In genomic region chr7:75442465-75443111, GRCh38 we compare ENCODE assay signal across 8 cellular contexts. TPM values are rescaled to one million over a fixed set of nuclear protein-coding genes. Genes with fewer than 3 reads are reported as not detected.
DNase-seq lines count a peak whose midpoint lies in the region; ATAC-seq and TF ChIP-seq lines count a peak whose summit lies in the region.
"Not testable (repeated sequence)": the region's sequence is repeated elsewhere in the genome, so short reads cannot be mapped to it uniquely, and the experiment has no call there.

No MANE protein-coding gene starts in this region.

- peaks cover 21% of the 10 kb centered on the region for H3K36me3 ChIP-seq in Karpas-422 (ENCODE audit: insufficient read depth, low read length)
- H3K36me3 ChIP-seq in aorta (ENCODE audit: control insufficient read depth in 1 of 2, insufficient read depth in 2 of 2, low read length in 1 of 2): not testable (repeated sequence)

- intact Hi-C loops in MCF 10A (cut with micrococcal nuclease); left ventricle myocardium superior (cut with micrococcal nuclease); aorta (cut with DNase I): not testable (repeated sequence)

- H3K9me2 ChIP-seq in Karpas-422 (replicated peaks; ENCODE audit: insufficient read depth, low read length): not testable (repeated sequence)

- peak overlapping the region; percentile 73 for H3K4me3 Mint-ChIP-seq in MCF 10A (ENCODE audit: unreplicated experiment)

- H3K4me2 ChIP-seq in Karpas-422 (ENCODE audit: low read depth, low read length, poor library complexity, severe bottlenecking): peak overlapping the region; percentile 55

- POLR2A ChIA-PET in MCF 10A (lab: Yijun Ruan, JAX): not testable (repeated sequence)

- not testable (repeated sequence) for H3K9me3 Mint-ChIP-seq in MCF 10A (ENCODE audit: unreplicated experiment)

- not testable (repeated sequence) for BruUV-seq in MCF 10A (replicated peaks; lab: Mats Ljungman, UMichigan)

- peak overlapping the region; percentile 88 for H3K27ac Mint-ChIP-seq in MCF 10A (ENCODE audit: low read depth, unreplicated experiment)

- peak overlapping the region; percentile 62; the same call in 1 of the 2 replicates for H3K4me3 ChIP-seq in Karpas-422 (ENCODE audit: low read length)
- H3K4me3 ChIP-seq in WI38 (ENCODE audit: low read depth, low read length): peak overlapping the region; percentile 59
- H3K4me3 ChIP-seq in aorta (ENCODE audit: low read length in 2 of 2): peak overlapping the region; percentile 20 to 54

- H3K9me3 ChIP-seq in Karpas-422 (ENCODE audit: low read length); aorta (ENCODE audit: control insufficient read depth, low read length): not testable (repeated sequence)

- not testable (repeated sequence) for H3K27ac ChIP-seq in Karpas-422 (ENCODE audit: low read length)
- H3K27ac ChIP-seq in aorta (ENCODE audit: low read depth in 1 of 2, low read length in 2 of 2): peak overlapping the region in 1 of 2 donors; percentile 84

- H4K20me1 ChIP-seq in Karpas-422 (ENCODE audit: insufficient read depth, low read depth, low read length): not testable (repeated sequence)

- H3K4me1 ChIP-seq in Karpas-422 (ENCODE audit: low read length); aorta (ENCODE audit: control insufficient read depth in 1 of 2, insufficient read depth in 2 of 2, low read length in 2 of 2): not testable (repeated sequence)

- peak; percentile 75 for ATAC-seq in GM18858 (IDR thresholded peaks at IDR 0.05; ENCODE audit: unreplicated experiment)
- peak; percentile 88 for ATAC-seq in HG02642 (IDR thresholded peaks at IDR 0.05; ENCODE audit: poor library complexity, unreplicated experiment)
- peak; percentile 99 for ATAC-seq in left ventricle myocardium superior
- ATAC-seq in omental fat pad (ENCODE audit: low FRiP score): peak; percentile 94
- ATAC-seq in aorta (ENCODE audit: low FRiP score): peak; percentile 97

- H3K9ac ChIP-seq in Karpas-422 (ENCODE audit: low read length): peak overlapping the region; percentile 63

- not testable (repeated sequence) for H3K27me3 ChIP-seq in Karpas-422 (ENCODE audit: low read length); aorta (ENCODE audit: control insufficient read depth in 1 of 2, insufficient read depth in 2 of 2, low read length in 1 of 2)

- TF ChIP-seq CTCF in WI38 (IDR thresholded peaks at IDR 0.05; ENCODE audit: low read depth, low read length); MCF 10A (IDR thresholded peaks at IDR 0.05; ENCODE audit: unreplicated experiment); omental fat pad (IDR thresholded peaks at IDR 0.05): not testable (repeated sequence)

- peak; percentile 39 for DNase-seq in Karpas-422
- peak; percentile 17 for DNase-seq in MCF 10A (ENCODE audit: unreplicated experiment)
- DNase-seq in left ventricle myocardium superior; omental fat pad (ENCODE audit: low spot score); aorta: not testable (repeated sequence)

- H3K27me3 Mint-ChIP-seq in MCF 10A (ENCODE audit: insufficient read depth, unreplicated experiment): not testable (repeated sequence)

- peaks cover 40% of the 10 kb centered on the region for H3K36me3 Mint-ChIP-seq in MCF 10A (ENCODE audit: insufficient read depth, unreplicated experiment)

- not testable (repeated sequence) for H3K4me1 Mint-ChIP-seq in MCF 10A (ENCODE audit: insufficient read depth, unreplicated experiment)

- H2AFZ ChIP-seq in Karpas-422 (ENCODE audit: low read length): not testable (repeated sequence)

- CTCF ChIA-PET in MCF 10A (lab: Yijun Ruan, JAX): not testable (repeated sequence)

- 1% methylated on average over 31 to 49 of the region's 76 CpGs for WGBS in aorta, 2 donors

- not testable (repeated sequence) for H3K79me2 ChIP-seq in Karpas-422 (ENCODE audit: low read length)

RNA-seq across cellular contexts. Expression of gene POM121C, which starts 43.5 kb away (rescaled TPM):
- total RNA-seq in Karpas-422 (2014; rRNA removed; shearing (Covaris generic); ENCODE audit: low replicate concordance): 28.0 and 46.1 TPM in 2 replicates
- total RNA-seq in MCF 10A (2022): 41.5 and 42.3 TPM in 2 replicates
- total RNA-seq in left ventricle myocardium superior: 22.3 TPM
- 10 to 100 TPM; 15.0 to 35.1 (median 18.0) TPM for total RNA-seq in omental fat pad
- 10 to 100 TPM; 38.2 to 40.3 TPM for total RNA-seq in aorta
- 10 to 100 TPM in 1 of 2 donors, 1 to 10 TPM in 1; 5.3 to 13.2 TPM for polyA plus RNA-seq in aorta

RNA-seq across cellular contexts. Expression of gene TRIM73, which starts 47.2 kb away (rescaled TPM):
- total RNA-seq in Karpas-422 (2014; rRNA removed; shearing (Covaris generic); ENCODE audit: low replicate concordance): 0.22 and 2.2 TPM in 2 replicates
- total RNA-seq in MCF 10A (2022) (1.8 and 3.7 TPM in 2 replicates), left ventricle myocardium superior (1.3 TPM), omental fat pad (1 to 10 TPM in 3 of 4 donors, under 1 TPM in 1; 0.84 to 2.0 (median 1.6) TPM), aorta (1 to 10 TPM; 2.9 to 8.8 TPM)
- polyA plus RNA-seq in aorta: 1 to 10 TPM in 1 of 2 donors, not detected in 1; 4.2 TPM

RNA-seq across cellular contexts. Expression of gene SPDYE5, which starts 49.5 kb away (rescaled TPM):
- total RNA-seq in Karpas-422 (2014; rRNA removed; shearing (Covaris generic); ENCODE audit: low replicate concordance): not detected in 2 replicates
- 0.12 and 0.16 TPM in 2 replicates for total RNA-seq in MCF 10A (2022)
- total RNA-seq in left ventricle myocardium superior: not detected
- not detected for total RNA-seq in omental fat pad
- total RNA-seq in aorta: not detected
- polyA plus RNA-seq in aorta: not detected
